In the genomic region with DNA sequence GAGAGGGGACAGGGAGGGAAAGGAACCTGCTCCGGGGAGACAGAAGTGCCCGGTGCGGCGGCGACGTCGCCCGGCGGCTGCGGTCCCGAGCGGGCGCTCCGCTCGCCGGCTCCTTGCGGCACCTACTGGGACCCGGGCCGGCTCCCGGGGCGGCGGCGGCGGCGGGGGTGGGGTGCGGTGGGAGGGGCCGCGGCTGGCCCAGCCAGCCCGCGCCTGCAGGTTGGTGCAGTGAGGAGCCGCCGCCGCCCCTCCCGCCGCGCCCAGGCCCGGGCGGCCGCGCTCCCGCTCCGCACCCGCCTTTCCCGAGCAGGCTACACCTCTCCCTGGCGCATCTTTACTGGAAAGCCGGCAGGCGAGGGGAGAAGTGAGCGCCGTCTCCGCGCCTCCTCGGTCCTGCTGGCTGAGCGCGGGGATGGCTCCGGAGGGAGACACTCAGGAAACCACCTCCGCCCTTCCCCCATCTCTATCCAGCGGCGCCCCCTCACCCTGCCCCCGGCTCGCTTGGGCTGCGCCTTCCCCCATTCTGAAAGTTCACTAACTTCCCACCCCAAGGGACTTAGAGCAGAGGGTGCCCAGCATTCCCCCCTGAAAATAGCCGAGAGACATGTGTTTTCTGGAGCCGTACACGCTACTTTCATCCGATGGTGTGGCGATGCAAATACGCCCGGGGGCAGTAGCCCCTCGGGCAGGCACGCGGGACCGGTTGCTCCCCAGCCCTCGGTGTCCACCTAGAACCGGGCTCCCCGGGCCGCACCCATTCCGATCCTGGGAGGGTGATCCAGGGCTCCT, we compare ENCODE assay signal across 7 cellular contexts. TPM values are rescaled to one million over a fixed set of nuclear protein-coding genes. Genes with fewer than 3 reads are reported as not detected.
DNase-seq lines count a peak whose midpoint lies in the region; ATAC-seq lines count a peak whose summit lies in the region.

A gene (minus strand): TSS at position 127 of the 789 bp plus-strand sequence.

- peak within 1 kb of the TSS; percentile 42 for H3K4me3 Mint-ChIP-seq in natural killer cell treated with Interleukin-12 subunit alpha and Interleukin-12 subunit beta and Interleukin-15 and Interleukin-18, amount 100 ng/mL, for 72 hours

- peaks cover 0 to 3% of the 10 kb centered on the region in 2 donors for H3K4me1 Mint-ChIP-seq in natural killer cell treated with Interleukin-12 subunit alpha and Interleukin-12 subunit beta and Interleukin-15 and Interleukin-18, amount 100 ng/mL, for 72 hours (ENCODE audit: low read depth in 2 of 2)

- H3K4me3 ChIP-seq in GM08714 (ENCODE audit: low read length) = peak within 1 kb of the TSS; percentile 36; the same call in 1 of the 2 replicates

- DNase-seq in NCI-H2171 treated with DMSO at 0.1 percent for 48 hours (lab: John Stamatoyannopoulos, UW) (peak; percentile 29), ecto neural progenitor cell (ENCODE audit: low spot score) (peak; percentile 74), GM19238 (ENCODE audit: insufficient read length, low spot score) (no peak)
- no peak for DNase-seq in natural killer cell treated with Interleukin-12 subunit alpha and Interleukin-12 subunit beta and Interleukin-15 and Interleukin-18, amount 100 ng/mL, for 72 hours (ENCODE audit: low spot score)

- no peaks in the 10 kb centered on the region for H3K9me3 Mint-ChIP-seq in natural killer cell treated with Interleukin-12 subunit alpha and Interleukin-12 subunit beta and Interleukin-15 and Interleukin-18, amount 100 ng/mL, for 72 hours

- H3K27me3 Mint-ChIP-seq in natural killer cell treated with Interleukin-12 subunit alpha and Interleukin-12 subunit beta and Interleukin-15 and Interleukin-18, amount 100 ng/mL, for 72 hours = peaks cover 25 to 54% of the 10 kb centered on the region in 2 donors

- no peak within 1 kb of the TSS for H3K27ac Mint-ChIP-seq in natural killer cell treated with Interleukin-12 subunit alpha and Interleukin-12 subunit beta and Interleukin-15 and Interleukin-18, amount 100 ng/mL, for 72 hours

- ATAC-seq in natural killer cell treated with Interleukin-12 subunit alpha and Interleukin-12 subunit beta and Interleukin-15 and Interleukin-18, amount 100 ng/mL, for 72 hours = peak in 1 of 2 donors; percentile 15
- ATAC-seq in HG03175 (IDR thresholded peaks at IDR 0.05; ENCODE audit: unreplicated experiment) (no peak), HG02678 (IDR thresholded peaks at IDR 0.05; ENCODE audit: unreplicated experiment) (no peak)

- no peaks in the 10 kb centered on the region for H3K36me3 Mint-ChIP-seq in natural killer cell treated with Interleukin-12 subunit alpha and Interleukin-12 subunit beta and Interleukin-15 and Interleukin-18, amount 100 ng/mL, for 72 hours

RNA-seq across cellular contexts. Expression of the gene that starts here (rescaled TPM):
- not detected for total RNA-seq in natural killer cell treated with Interleukin-12 subunit alpha and Interleukin-12 subunit beta and Interleukin-15 and Interleukin-18, amount 100 ng/mL, for 72 hours

Comparison
In these comparisons a context has a peak if more than half of its experiments do, and no peak if none do; other contexts are left out.
1. DNase-seq: peak in NCI-H2171 treated with DMSO at 0.1 percent for 48 hours (single experiment) and ecto neural progenitor cell (single experiment); none in natural killer cell treated with Interleukin-12 subunit alpha and Interleukin-12 subunit beta and Interleukin-15 and Interleukin-18, amount 100 ng/mL, for 72 hours (single experiment) and GM19238 (single experiment).